Comparison of ENCODE assay signal across 19 cellular contexts in the genomic region with DNA sequence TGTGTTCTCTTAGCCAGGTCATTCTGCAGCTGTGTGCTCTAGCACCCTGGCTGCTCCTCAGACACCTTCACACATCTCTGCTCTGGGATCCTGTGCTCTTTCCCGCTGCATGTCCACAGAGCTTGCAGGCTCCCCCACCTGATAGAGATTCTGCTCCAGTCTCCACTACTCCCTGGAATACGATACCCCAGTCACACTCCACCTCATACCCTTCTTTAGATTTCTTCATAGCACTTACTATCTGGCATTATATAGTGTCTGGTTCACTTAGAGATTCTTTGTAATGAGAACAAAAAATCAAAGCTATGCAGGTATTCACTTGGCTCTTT.
"Had no signal": no experiment of that assay in that cellular context is flagged by ENCODE, and none has a peak within 500 bp of the region (broad histone marks: within the 10 kb centered on the region; RNA-seq: fewer than 3 reads in every experiment).

No MANE protein-coding gene starts in this region.

- H3K4me3 ChIP-seq: adrenal gland, cardiac muscle cell, esophagus muscularis mucosa, hepatocyte, sigmoid colon, spleen, thyroid gland had no signal

- H3K79me2 ChIP-seq: hepatocyte, parathyroid adenoma had no signal

- H3K27ac Mint-ChIP-seq: activated naive CD4-positive, alpha-beta T cell treated with anti-CD3 and anti-CD28 coated beads, Interleukin-2, amount 10 ng/mL, durations not matched to agents 7 days and 5 days; activated T-helper 2 cell treated with anti-CD3 and anti-CD28 coated beads, Interferon-gamma antibody, Interleukin-2, Interleukin-4, amounts not matched to agents 10 μg/mL and 5 μg/mL and 100 μg/mL, durations not matched to agents 14 hours and 24 hours and 36 hours had no signal

- H3K27ac ChIP-seq: adrenal gland, cardiac muscle cell, esophagus muscularis mucosa, hepatocyte, neutrophil, parathyroid adenoma, sigmoid colon, thyroid gland had no signal

- H3K9me3 ChIP-seq: adrenal gland, neutrophil, spleen, thyroid gland had no signal

- FAIRE-seq: TTC549 had no signal

- H3K4me1 ChIP-seq: adrenal gland, parathyroid adenoma, thyroid gland had no signal

- H3K4me3 Mint-ChIP-seq: activated naive CD4-positive, alpha-beta T cell treated with anti-CD3 and anti-CD28 coated beads, Interleukin-2, amount 10 ng/mL, durations not matched to agents 7 days and 5 days had no signal

- H3K27me3 Mint-ChIP-seq: T-helper 17 cell had no signal

- H3K9ac ChIP-seq: parathyroid adenoma had no signal

- H2AFZ ChIP-seq: hepatocyte, parathyroid adenoma had no signal

- H3K27me3 ChIP-seq: adrenal gland, cardiac muscle cell, esophagus muscularis mucosa, hepatocyte, sigmoid colon, spleen, thyroid gland had no signal

- ATAC-seq: left lobe of liver, SK-N-SH treated with all-trans-retinoic acid at 6 μM for 48 hours had no signal

- H3K36me3 ChIP-seq: adrenal gland, cardiac muscle cell, esophagus muscularis mucosa, neutrophil, sigmoid colon, spleen, thyroid gland had no signal

- H3K4me2 ChIP-seq: hepatocyte had no signal

- DNase-seq: activated CD4-positive, alpha-beta T cell treated with anti-CD3 and anti-CD28 coated beads, Interleukin-2, amount 50 U/mL, for 4 hours; activated CD4-positive, CD25-positive, alpha-beta regulatory T cell; activated CD8-positive, alpha-beta memory T cell treated with anti-CD3 and anti-CD28 coated beads, Interleukin-2, amount 50 U/mL, for 4 hours; activated naive CD4-positive, alpha-beta T cell treated with anti-CD3 and anti-CD28 coated beads, Interleukin-2, amount 10 ng/mL, durations not matched to agents 7 days and 5 days; adrenal gland; islet precursor cell; sigmoid colon; spleen; T-helper 17 cell; thyroid gland had no signal
